In genomic region chr4:38464328-38464727, GRCh38 we compare ENCODE assay signal across 20 cellular contexts.
DNase-seq lines count a peak whose midpoint lies in the region; ATAC-seq lines count a peak whose summit lies in the region.
"Had no signal": no experiment of that assay in that cellular context is flagged by ENCODE, and none has a peak within 500 bp of the region (broad histone marks: within the 10 kb centered on the region; RNA-seq: fewer than 3 reads in every experiment).

No MANE protein-coding gene starts in this region.

- no peak overlapping the region for H3K4me3 Mint-ChIP-seq in activated naive CD8-positive, alpha-beta T cell treated with anti-CD3 and anti-CD28 coated beads, Interleukin-2, amount 10 ng/mL, durations not matched to agents 7 days and 5 days
- no peak overlapping the region for H3K4me3 Mint-ChIP-seq in activated naive CD8-positive, alpha-beta T cell treated with anti-CD3 and anti-CD28 coated beads, Interleukin-2, amount 50 U/mL, for 24 hours
- H3K4me3 Mint-ChIP-seq in T-cell: peak overlapping the region in 1 of 3 donors; percentile 27
- H3K4me3 Mint-ChIP-seq in immature natural killer cell: peak overlapping the region in 3 of 5 donors; percentile 4 to 40 (median 39)
- peak overlapping the region; percentile 33 to 60 for H3K4me3 Mint-ChIP-seq in stimulated activated naive B cell treated with anti-CD40 and anti-IgM and Interleukin-4, amounts not matched to agents 10 μg/mL and 1 μg/mL and 100 μg/mL, for 72 hours
- H3K4me3 Mint-ChIP-seq: HFFc6 had no signal

- H3K9me3 Mint-ChIP-seq in activated naive CD8-positive, alpha-beta T cell treated with anti-CD3 and anti-CD28 coated beads, Interleukin-2, amount 10 ng/mL, durations not matched to agents 7 days and 5 days: peaks cover 13% of the 10 kb centered on the region
- peaks cover 15% of the 10 kb centered on the region for H3K9me3 Mint-ChIP-seq in activated naive CD8-positive, alpha-beta T cell treated with anti-CD3 and anti-CD28 coated beads, Interleukin-2, amount 50 U/mL, for 24 hours
- H3K9me3 Mint-ChIP-seq in T-cell (peaks cover 6 to 11% (median 7%) of the 10 kb centered on the region in 3 donors), immature natural killer cell (peaks cover 0 to 6% (median 4%) of the 10 kb centered on the region in 6 donors)
- peaks cover 7 to 10% of the 10 kb centered on the region in 2 donors for H3K9me3 Mint-ChIP-seq in stimulated activated naive B cell treated with anti-CD40 and anti-IgM and Interleukin-4, amounts not matched to agents 10 μg/mL and 1 μg/mL and 100 μg/mL, for 72 hours
- H3K9me3 Mint-ChIP-seq: HFFc6 had no signal

- no peak for DNase-seq in activated naive CD8-positive, alpha-beta T cell treated with anti-CD3 and anti-CD28 coated beads, Interleukin-2, amount 10 ng/mL, durations not matched to agents 7 days and 5 days
- no peak for DNase-seq in activated naive CD8-positive, alpha-beta T cell treated with anti-CD3 and anti-CD28 coated beads, Interleukin-2, amount 50 U/mL, for 24 hours
- DNase-seq in T-cell (no peak), immature natural killer cell (no peak), HPDE6-E6E7 (ENCODE audit: extremely low spot score) (no peak), T-helper 1 cell (no peak)
- DNase-seq in stimulated activated naive B cell treated with anti-CD40 and anti-IgM and Interleukin-4, amounts not matched to agents 10 μg/mL and 1 μg/mL and 100 μg/mL, for 72 hours: peak; percentile 33
- DNase-seq in stimulated activated CD8-positive, alpha-beta memory T cell treated with anti-CD3 and anti-CD28 coated beads, Interleukin-4, amount 100 ng/mL, for 48 hours: no peak
- DNase-seq: BE2C, DND-41, HFFc6, NCI-H1417, NCI-H187, NCI-H2107, NCI-H226, NCI-H524, PC-3, RPMI8226, SHP77 treated with DMSO at 0.1 percent for 48 hours, SK-N-SH had no signal

- ATAC-seq in activated naive CD8-positive, alpha-beta T cell treated with anti-CD3 and anti-CD28 coated beads, Interleukin-2, amount 10 ng/mL, durations not matched to agents 7 days and 5 days (ENCODE audit: low read depth): no peak
- no peak for ATAC-seq in activated naive CD8-positive, alpha-beta T cell treated with anti-CD3 and anti-CD28 coated beads, Interleukin-2, amount 50 U/mL, for 24 hours
- no peak for ATAC-seq in T-cell (replicated peaks in 1 of 4)
- ATAC-seq in stimulated activated naive B cell treated with anti-CD40 and anti-IgM and Interleukin-4, amounts not matched to agents 10 μg/mL and 1 μg/mL and 100 μg/mL, for 72 hours (replicated peaks): peak; percentile 98 to 99
- ATAC-seq: PC-3 had no signal

- H3K27me3 Mint-ChIP-seq in activated naive CD8-positive, alpha-beta T cell treated with anti-CD3 and anti-CD28 coated beads, Interleukin-2, amount 10 ng/mL, durations not matched to agents 7 days and 5 days: no peaks in the 10 kb centered on the region
- no peaks in the 10 kb centered on the region for H3K27me3 Mint-ChIP-seq in activated naive CD8-positive, alpha-beta T cell treated with anti-CD3 and anti-CD28 coated beads, Interleukin-2, amount 50 U/mL, for 24 hours
- H3K27me3 Mint-ChIP-seq in T-cell: no peaks in the 10 kb centered on the region
- peaks cover 0 to 4% (median 2%) of the 10 kb centered on the region in 3 donors for H3K27me3 Mint-ChIP-seq in immature natural killer cell (ENCODE audit: low read depth in 3 of 3)
- peaks cover 6 to 8% of the 10 kb centered on the region in 2 donors for H3K27me3 Mint-ChIP-seq in stimulated activated naive B cell treated with anti-CD40 and anti-IgM and Interleukin-4, amounts not matched to agents 10 μg/mL and 1 μg/mL and 100 μg/mL, for 72 hours

- peaks cover 10% of the 10 kb centered on the region for H3K36me3 Mint-ChIP-seq in activated naive CD8-positive, alpha-beta T cell treated with anti-CD3 and anti-CD28 coated beads, Interleukin-2, amount 10 ng/mL, durations not matched to agents 7 days and 5 days
- peaks cover 5% of the 10 kb centered on the region for H3K36me3 Mint-ChIP-seq in activated naive CD8-positive, alpha-beta T cell treated with anti-CD3 and anti-CD28 coated beads, Interleukin-2, amount 50 U/mL, for 24 hours (ENCODE audit: low read depth)
- H3K36me3 Mint-ChIP-seq in T-cell: peaks cover 5% of the 10 kb centered on the region
- peaks cover 0 to 9% (median 6%) of the 10 kb centered on the region in 3 donors for H3K36me3 Mint-ChIP-seq in immature natural killer cell
- H3K36me3 Mint-ChIP-seq in stimulated activated naive B cell treated with anti-CD40 and anti-IgM and Interleukin-4, amounts not matched to agents 10 μg/mL and 1 μg/mL and 100 μg/mL, for 72 hours: peaks cover 3 to 4% of the 10 kb centered on the region in 2 donors

- H3K27ac Mint-ChIP-seq in activated naive CD8-positive, alpha-beta T cell treated with anti-CD3 and anti-CD28 coated beads, Interleukin-2, amount 10 ng/mL, durations not matched to agents 7 days and 5 days: peak overlapping the region; percentile 56
- H3K27ac Mint-ChIP-seq in activated naive CD8-positive, alpha-beta T cell treated with anti-CD3 and anti-CD28 coated beads, Interleukin-2, amount 50 U/mL, for 24 hours: no peak overlapping the region
- peak overlapping the region; percentile 67 to 77 for H3K27ac Mint-ChIP-seq in T-cell
- peak overlapping the region in 4 of 6 donors; percentile 2 to 58 (median 24) for H3K27ac Mint-ChIP-seq in immature natural killer cell
- H3K27ac Mint-ChIP-seq in stimulated activated naive B cell treated with anti-CD40 and anti-IgM and Interleukin-4, amounts not matched to agents 10 μg/mL and 1 μg/mL and 100 μg/mL, for 72 hours: peak overlapping the region; percentile 62
- H3K27ac Mint-ChIP-seq: HFFc6 had no signal

- CTCF ChIA-PET in T-cell (lab: Charles Lee): interaction anchor here in 1 of 2 donors (0.6 kb wide), 1 partner anchor 247 kb away, joined by 5 read pairs; no protein-coding TSS in a partner anchor

- POLR2A ChIA-PET in activated naive CD8-positive, alpha-beta T cell treated with anti-CD3 and anti-CD28 coated beads, Interleukin-2, amount 10 ng/mL, durations not matched to agents 7 days and 5 days (lab: Charles Lee): no interaction called here
- POLR2A ChIA-PET in T-cell (lab: Charles Lee): no interaction called here

- H3K4me1 Mint-ChIP-seq in activated naive CD8-positive, alpha-beta T cell treated with anti-CD3 and anti-CD28 coated beads, Interleukin-2, amount 10 ng/mL, durations not matched to agents 7 days and 5 days: peaks cover 3% of the 10 kb centered on the region
- peaks cover 9% of the 10 kb centered on the region for H3K4me1 Mint-ChIP-seq in activated naive CD8-positive, alpha-beta T cell treated with anti-CD3 and anti-CD28 coated beads, Interleukin-2, amount 50 U/mL, for 24 hours
- peaks cover 10 to 15% (median 12%) of the 10 kb centered on the region in 3 donors for H3K4me1 Mint-ChIP-seq in T-cell
- H3K4me1 Mint-ChIP-seq in immature natural killer cell: peaks cover 10 to 12% of the 10 kb centered on the region in 2 donors
- peaks cover 6 to 15% of the 10 kb centered on the region in 2 donors for H3K4me1 Mint-ChIP-seq in stimulated activated naive B cell treated with anti-CD40 and anti-IgM and Interleukin-4, amounts not matched to agents 10 μg/mL and 1 μg/mL and 100 μg/mL, for 72 hours

Comparison
In these comparisons a context has a peak if more than half of its experiments do, and no peak if none do; other contexts are left out.
1. ATAC-seq: peak in stimulated activated naive B cell treated with anti-CD40 and anti-IgM and Interleukin-4, amounts not matched to agents 10 μg/mL and 1 μg/mL and 100 μg/mL, for 72 hours (2 of 2); none in activated naive CD8-positive, alpha-beta T cell treated with anti-CD3 and anti-CD28 coated beads, Interleukin-2, amount 10 ng/mL, durations not matched to agents 7 days and 5 days (single experiment), activated naive CD8-positive, alpha-beta T cell treated with anti-CD3 and anti-CD28 coated beads, Interleukin-2, amount 50 U/mL, for 24 hours (single experiment) and T-cell (0 of 4).
2. H3K4me3 Mint-ChIP-seq: peak in immature natural killer cell (3 of 5) and stimulated activated naive B cell treated with anti-CD40 and anti-IgM and Interleukin-4, amounts not matched to agents 10 μg/mL and 1 μg/mL and 100 μg/mL, for 72 hours (2 of 2); none in activated naive CD8-positive, alpha-beta T cell treated with anti-CD3 and anti-CD28 coated beads, Interleukin-2, amount 10 ng/mL, durations not matched to agents 7 days and 5 days (single experiment) and activated naive CD8-positive, alpha-beta T cell treated with anti-CD3 and anti-CD28 coated beads, Interleukin-2, amount 50 U/mL, for 24 hours (single experiment).